Comparison of ENCODE assay signal across 10 cellular contexts in genomic region chr6:40719671-40720374, GRCh38.
DNase-seq lines count a peak whose midpoint lies in the region; ATAC-seq and TF ChIP-seq lines count a peak whose summit lies in the region.
"Had no signal": no experiment of that assay in that cellular context is flagged by ENCODE, and none has a peak within 500 bp of the region (broad histone marks: within the 10 kb centered on the region; RNA-seq: fewer than 3 reads in every experiment).

No MANE protein-coding gene starts in this region.

- 46% methylated on average over 3 of the region's 7 CpGs; no CpG with 5 or more reads in 1 of the 2 experiments for WGBS in IMR-90 (ENCODE audit: extremely low coverage in 2 of 2, insufficient read length in 1 of 2), 2 experiments

- intact Hi-C loops in IMR-90 (cut with micrococcal nuclease) (no loop called here), left colon (cut with DNase I, micrococcal nuclease) (no loop called here), PC-9 (cut with micrococcal nuclease; ENCODE audit: unreplicated experiment) (no loop called here)

- peak overlapping the region; percentile 56; the same call in 1 of the 2 replicates for H3K4me2 ChIP-seq in IMR-90 (ENCODE audit: low read depth, low read length)
- no peak overlapping the region for H3K4me2 ChIP-seq in PC-9

- no peak overlapping the region for H2BK20ac ChIP-seq in IMR-90 (ENCODE audit: low read depth, low read length)

- H3F3A ChIP-seq in PC-9 (ENCODE audit: insufficient read depth, low read depth), result no peaks in the 10 kb centered on the region

- no peak for TF ChIP-seq RAD21 in IMR-90 (IDR thresholded peaks at IDR 0.05; ENCODE audit: low read length)

- POLR2A ChIA-PET in IMR-90 (lab: Charles Lee; ENCODE audit: unreplicated experiment), result no interaction called here
- POLR2A ChIA-PET in PC-9 (lab: Charles Lee; ENCODE audit: unreplicated experiment), result no interaction called here

- H4K91ac ChIP-seq in IMR-90 (ENCODE audit: insufficient read depth, low read depth, low read length), result no peak overlapping the region

- H3K9me3 Mint-ChIP-seq in activated naive CD8-positive, alpha-beta T cell treated with anti-CD3 and anti-CD28 coated beads, Interleukin-2, amount 50 U/mL, for 24 hours, result no peaks in the 10 kb centered on the region

- no peak overlapping the region for H3K23ac ChIP-seq in IMR-90 (ENCODE audit: low read depth, low read length)

- peak overlapping the region; percentile 71 to 83 for H4K8ac ChIP-seq in IMR-90 (ENCODE audit: low read depth in 2 of 2, low read length in 2 of 2)

- no peaks in the 10 kb centered on the region for H3K36me3 ChIP-seq in IMR-90 (ENCODE audit: control insufficient read depth, insufficient read depth, low read length)
- no peaks in the 10 kb centered on the region for H3K36me3 ChIP-seq in PC-9 (ENCODE audit: low read depth)
- H3K36me3 ChIP-seq in HAP-1 (replicated peaks), result no peaks in the 10 kb centered on the region
- H3K36me3 ChIP-seq: upper lobe of left lung had no signal

- H3K79me1 ChIP-seq in IMR-90 (ENCODE audit: low read depth in 1 of 2, low read length in 2 of 2), result no peaks in the 10 kb centered on the region

- peak overlapping the region; percentile 33; the same call in 1 of the 2 replicates for H4K5ac ChIP-seq in IMR-90 (ENCODE audit: low read depth, low read length)

- peak overlapping the region; percentile 13 for H3K27ac Mint-ChIP-seq in activated naive CD8-positive, alpha-beta T cell treated with anti-CD3 and anti-CD28 coated beads, Interleukin-2, amount 50 U/mL, for 24 hours

- H3K4me3 Mint-ChIP-seq in activated naive CD8-positive, alpha-beta T cell treated with anti-CD3 and anti-CD28 coated beads, Interleukin-2, amount 50 U/mL, for 24 hours, result peak overlapping the region; percentile 8

- H3K9me3 ChIP-seq in IMR-90 (ENCODE audit: control insufficient read depth, insufficient read depth, low read length), result no peaks in the 10 kb centered on the region
- no peaks in the 10 kb centered on the region for H3K9me3 ChIP-seq in PC-9 (ENCODE audit: insufficient read depth, low read depth)
- H3K9me3 ChIP-seq in HAP-1, result no peaks in the 10 kb centered on the region
- H3K9me3 ChIP-seq: upper lobe of left lung had no signal

- no peak overlapping the region for H2BK5ac ChIP-seq in IMR-90 (ENCODE audit: low read depth, low read length, poor library complexity, severe bottlenecking)

- DNase-seq in Ammon's horn (ENCODE audit: low spot score), result peak; percentile 50
- peak; percentile 50 for DNase-seq in IMR-90
- DNase-seq in activated naive CD8-positive, alpha-beta T cell treated with anti-CD3 and anti-CD28 coated beads, Interleukin-2, amount 50 U/mL, for 24 hours, result no peak
- peak in 1 of 2 donors; percentile 7 for DNase-seq in left colon
- DNase-seq in PC-9, result no peak
- no peak for DNase-seq in putamen (ENCODE audit: low spot score)
- no peak for DNase-seq in HAP-1 (ENCODE audit: low spot score in 2 of 2)
- DNase-seq: upper lobe of left lung had no signal

- peak overlapping the region; percentile 52; the same call in 1 of the 2 replicates for H3K9ac ChIP-seq in IMR-90 (ENCODE audit: low read depth, low read length)

- in situ Hi-C loops in IMR-90 (cut with MboI; ENCODE audit: low sequenced_read_pairs), result no loop called here
- in situ Hi-C loops in HAP-1 (cut with MboI; ENCODE audit: low sequenced_read_pairs), result no loop called here

- TF ChIP-seq CTCF in IMR-90 (conservative IDR thresholded peaks at IDR 0.05; ENCODE audit: low read depth, low read length), result no peak
- TF ChIP-seq CTCF in PC-9 (conservative IDR thresholded peaks at IDR 0.05), result no peak

- H2AFZ ChIP-seq in IMR-90 (replicated peaks; ENCODE audit: low read length, poor library complexity) (peak overlapping the region; percentile 75), PC-9 (no peak overlapping the region)

- CTCF ChIA-PET in IMR-90 (lab: Yijun Ruan, JAX) (no interaction called here), PC-9 (lab: Charles Lee) (no interaction called here)

- H3K14ac ChIP-seq in IMR-90 (replicated peaks; ENCODE audit: low read depth, low read length), result no peak overlapping the region

- peaks cover 3% of the 10 kb centered on the region for H3K27me3 Mint-ChIP-seq in activated naive CD8-positive, alpha-beta T cell treated with anti-CD3 and anti-CD28 coated beads, Interleukin-2, amount 50 U/mL, for 24 hours

- peaks cover 2% of the 10 kb centered on the region; the same call in 1 of the 2 replicates for H3K27me3 ChIP-seq in IMR-90 (ENCODE audit: control insufficient read depth, insufficient read depth, low read length)
- peaks cover 49% of the 10 kb centered on the region for H3K27me3 ChIP-seq in PC-9 (ENCODE audit: insufficient read depth, low read depth)
- H3K27me3 ChIP-seq in HAP-1 (ENCODE audit: low read depth), result no peaks in the 10 kb centered on the region
- H3K27me3 ChIP-seq: upper lobe of left lung had no signal

- no peaks in the 10 kb centered on the region for H3K9me1 ChIP-seq in IMR-90 (ENCODE audit: insufficient read depth, low read length)

- H3K56ac ChIP-seq in IMR-90 (ENCODE audit: extremely low read depth, insufficient read depth, low read length), result no peak overlapping the region

- H2BK120ac ChIP-seq in IMR-90 (ENCODE audit: low read depth, low read length), result peak overlapping the region; percentile 27; the same call in 1 of the 2 replicates

- no peaks in the 10 kb centered on the region for H3K36me3 Mint-ChIP-seq in activated naive CD8-positive, alpha-beta T cell treated with anti-CD3 and anti-CD28 coated beads, Interleukin-2, amount 50 U/mL, for 24 hours (ENCODE audit: low read depth)

- no peak for TF ChIP-seq POLR2A in IMR-90 (IDR thresholded peaks at IDR 0.05; ENCODE audit: low read depth, low read length)

- H3K4me1 Mint-ChIP-seq in activated naive CD8-positive, alpha-beta T cell treated with anti-CD3 and anti-CD28 coated beads, Interleukin-2, amount 50 U/mL, for 24 hours, result peaks cover 12% of the 10 kb centered on the region

- H3K9me2 ChIP-seq in PC-9 (ENCODE audit: insufficient read depth), result no peaks in the 10 kb centered on the region

- H3K18ac ChIP-seq in IMR-90 (ENCODE audit: low read depth, low read length), result 0 out of 2 replicates have a peak overlapping the region, but pooled peaks have one; percentile 31

- BruUV-seq in IMR-90 (replicated peaks; lab: Mats Ljungman, UMichigan) (no TSS peak), PC-9 (replicated peaks; lab: Mats Ljungman, UMichigan) (no TSS peak)

- H3K4ac ChIP-seq in IMR-90 (ENCODE audit: low read depth, low read length), result no peak overlapping the region

- H3K79me2 ChIP-seq in PC-9 (ENCODE audit: low read depth), result no peaks in the 10 kb centered on the region

- H2BK15ac ChIP-seq in IMR-90 (ENCODE audit: low read depth, low read length), result no peak overlapping the region

- H3K27ac ChIP-seq in IMR-90 (ENCODE audit: insufficient read depth, low read length) (no peak overlapping the region), PC-9 (no peak overlapping the region)

- H3K4me3 ChIP-seq in IMR-90 (ENCODE audit: insufficient read depth, low read depth, low read length) (no peak overlapping the region), PC-9 (no peak overlapping the region), HAP-1 (no peak overlapping the region)

- dilution Hi-C loops in IMR-90 (cut with HindIII; ENCODE audit: low sequenced_read_pairs, unreplicated experiment), result no loop called here

- H3K4me1 ChIP-seq in IMR-90 (ENCODE audit: control insufficient read depth, insufficient read depth, low read length), result peaks cover 2% of the 10 kb centered on the region; the same call in 1 of the 2 replicates
- no peaks in the 10 kb centered on the region for H3K4me1 ChIP-seq in PC-9 (replicated peaks; ENCODE audit: insufficient read depth)
- H3K4me1 ChIP-seq in HAP-1, result no peaks in the 10 kb centered on the region

- peak overlapping the region; percentile 33 for H2AK9ac ChIP-seq in IMR-90 (replicated peaks; ENCODE audit: low read depth, low read length, poor library complexity)

- ATAC-seq in GM19025 (IDR thresholded peaks at IDR 0.05; ENCODE audit: low read depth, unreplicated experiment) (peak; percentile 70), IMR-90 (ENCODE audit: low read depth) (peak; percentile 84), left colon (peak; percentile 38)
- ATAC-seq in activated naive CD8-positive, alpha-beta T cell treated with anti-CD3 and anti-CD28 coated beads, Interleukin-2, amount 50 U/mL, for 24 hours, result no peak
- ATAC-seq: HCT116 had no signal

- no peak overlapping the region for H2AK5ac ChIP-seq in IMR-90 (ENCODE audit: low read depth, low read length)

- H4K20me1 ChIP-seq in IMR-90 (ENCODE audit: insufficient read depth, low read length) (no peaks in the 10 kb centered on the region), PC-9 (ENCODE audit: insufficient read depth) (no peaks in the 10 kb centered on the region)

TF ChIP-seq in IMR-90, 13 proteins besides CTCF, POLR2A, EP300 and RAD21:
- TF ChIP-seq RFX5 (IDR thresholded peaks at IDR 0.05; ENCODE audit: low read depth, low read length) (no peak), ELK1 (IDR thresholded peaks at IDR 0.05; ENCODE audit: borderline replicate concordance, low read depth, low read length) (no peak), MAZ (IDR thresholded peaks at IDR 0.05; ENCODE audit: borderline replicate concordance, low read depth, low read length) (no peak)

Comparison
In these comparisons a context has a peak if more than half of its experiments do, and no peak if none do; other contexts are left out.
1. DNase-seq: peak in Ammon's horn (single experiment) and IMR-90 (single experiment); none in activated naive CD8-positive, alpha-beta T cell treated with anti-CD3 and anti-CD28 coated beads, Interleukin-2, amount 50 U/mL, for 24 hours (single experiment), PC-9 (0 of 2), putamen (single experiment) and HAP-1 (0 of 2).